In the genomic region with DNA sequence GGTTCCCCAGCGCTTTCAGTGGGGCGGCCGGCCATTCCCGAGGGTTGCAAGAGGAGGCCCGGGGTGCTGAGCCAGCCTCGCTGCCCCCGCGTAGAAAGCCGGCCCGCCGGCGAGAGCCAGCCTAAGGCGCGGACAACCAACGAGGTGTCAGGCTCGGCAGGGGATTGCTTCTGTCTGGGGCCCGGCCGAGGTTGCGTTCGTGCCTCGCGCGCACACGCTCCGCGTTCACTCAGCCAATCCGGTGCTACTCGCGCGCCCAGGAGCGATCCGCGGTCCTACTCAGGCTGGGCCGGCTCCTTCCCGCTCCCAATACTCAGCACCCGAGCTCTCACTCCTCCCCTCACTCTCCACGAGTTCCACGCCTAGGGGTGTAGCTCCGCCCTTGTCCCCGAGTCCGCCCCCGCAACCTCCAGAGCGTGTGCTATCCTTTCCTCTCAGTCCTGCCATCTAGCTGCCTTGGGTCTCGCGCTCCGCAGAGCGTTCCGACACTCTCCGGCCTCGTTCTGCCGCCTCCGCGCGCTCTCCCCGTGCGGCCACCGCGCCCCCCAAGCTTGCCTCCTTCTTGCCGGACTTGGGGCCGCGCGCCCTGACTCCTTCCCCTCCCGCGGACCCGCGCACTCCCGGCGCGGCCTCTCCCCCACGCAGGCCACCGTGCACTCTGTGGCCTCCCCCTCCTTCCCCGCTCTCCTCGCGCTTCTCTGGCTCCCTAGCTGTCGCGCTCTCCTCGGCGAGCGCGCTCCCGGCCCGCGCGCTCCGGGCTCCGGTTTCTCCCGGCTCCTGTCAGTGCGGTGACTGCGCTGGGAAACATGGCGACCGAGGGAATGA, we compare ENCODE assay signal across 1 cellular context.
TF ChIP-seq lines count a peak whose summit lies in the region.

A gene (plus strand): TSS at position 426 of the 825 bp plus-strand sequence.

TF ChIP-seq in K562, 482 proteins besides CTCF, POLR2A, EP300 and RAD21 (continued from another document and continues in another):
- TF ChIP-seq, protein P1, sequence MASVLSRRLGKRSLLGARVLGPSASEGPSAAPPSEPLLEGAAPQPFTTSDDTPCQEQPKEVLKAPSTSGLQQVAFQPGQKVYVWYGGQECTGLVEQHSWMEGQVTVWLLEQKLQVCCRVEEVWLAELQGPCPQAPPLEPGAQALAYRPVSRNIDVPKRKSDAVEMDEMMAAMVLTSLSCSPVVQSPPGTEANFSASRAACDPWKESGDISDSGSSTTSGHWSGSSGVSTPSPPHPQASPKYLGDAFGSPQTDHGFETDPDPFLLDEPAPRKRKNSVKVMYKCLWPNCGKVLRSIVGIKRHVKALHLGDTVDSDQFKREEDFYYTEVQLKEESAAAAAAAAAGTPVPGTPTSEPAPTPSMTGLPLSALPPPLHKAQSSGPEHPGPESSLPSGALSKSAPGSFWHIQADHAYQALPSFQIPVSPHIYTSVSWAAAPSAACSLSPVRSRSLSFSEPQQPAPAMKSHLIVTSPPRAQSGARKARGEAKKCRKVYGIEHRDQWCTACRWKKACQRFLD (CRISPR knock-in tag; IDR thresholded peaks at IDR 0.05): peak; percentile 18; the same call in 1 of the 2 replicates
- TF ChIP-seq ZNF431 (CRISPR knock-in tag; IDR thresholded peaks at IDR 0.05) (no peak), RFX7 (CRISPR knock-in tag; IDR thresholded peaks at IDR 0.05) (no peak), ZNF23 (CRISPR knock-in tag; IDR thresholded peaks at IDR 0.05) (no peak), TBL1XR1 (IDR thresholded peaks at IDR 0.05; ENCODE audit: low read length in 2 of 2) (no peak), SP1 (CRISPR knock-in tag; IDR thresholded peaks at IDR 0.05) (peak; percentile 67), MEIS2 (IDR thresholded peaks at IDR 0.05; ENCODE audit: partially characterized antibody) (peak; percentile 48), CHD2 (IDR thresholded peaks at IDR 0.05; ENCODE audit: low read depth, low read length) (peak; percentile 63; the same call in 1 of the 2 replicates), SAP30 (IDR thresholded peaks at IDR 0.05; ENCODE audit: borderline replicate concordance, insufficient read depth, low read depth, low read length, poor library complexity, severe bottlenecking) (no peak), HDAC1 (IDR thresholded peaks at IDR 0.05) (peak in 1 of 2 experiments; percentile 62; a peak in 2 of 4 replicates), MTA3 (IDR thresholded peaks at IDR 0.05; ENCODE audit: borderline replicate concordance) (peak; percentile 49; the same call in 1 of the 2 replicates), ZNF717 (CRISPR knock-in tag; IDR thresholded peaks at IDR 0.05) (no peak), CTBP1 (IDR thresholded peaks at IDR 0.05; ENCODE audit: borderline replicate concordance) (peak; percentile 91), HNRNPLL (IDR thresholded peaks at IDR 0.05; ENCODE audit: low read depth, low read length, poor library complexity, severe bottlenecking) (peak; percentile 19), ZNF253 (CRISPR knock-in tag; conservative IDR thresholded peaks at IDR 0.05) (no peak), RNF2 (IDR thresholded peaks at IDR 0.05) (no peak), POLR2B (IDR thresholded peaks at IDR 0.05; ENCODE audit: low read depth, partially characterized antibody) (peak; percentile 44), TEAD1 (CRISPR knock-in tag; IDR thresholded peaks at IDR 0.05) (no peak), SNIP1 (IDR thresholded peaks at IDR 0.05; ENCODE audit: low read depth) (no peak), RBM17 (IDR thresholded peaks at IDR 0.05; ENCODE audit: borderline replicate concordance, low read depth, low read length) (no peak), ZFX (CRISPR knock-in tag; IDR thresholded peaks at IDR 0.05) (peak; percentile 82), TAF9B (IDR thresholded peaks at IDR 0.05; ENCODE audit: partially characterized antibody) (peak; percentile 28), POLR2G (IDR thresholded peaks at IDR 0.05; ENCODE audit: low read depth, low read length) (peak; percentile 95), ZKSCAN1 (IDR thresholded peaks at IDR 0.05; ENCODE audit: low read depth, low read length) (no peak)
- TF ChIP-seq, protein P2, sequence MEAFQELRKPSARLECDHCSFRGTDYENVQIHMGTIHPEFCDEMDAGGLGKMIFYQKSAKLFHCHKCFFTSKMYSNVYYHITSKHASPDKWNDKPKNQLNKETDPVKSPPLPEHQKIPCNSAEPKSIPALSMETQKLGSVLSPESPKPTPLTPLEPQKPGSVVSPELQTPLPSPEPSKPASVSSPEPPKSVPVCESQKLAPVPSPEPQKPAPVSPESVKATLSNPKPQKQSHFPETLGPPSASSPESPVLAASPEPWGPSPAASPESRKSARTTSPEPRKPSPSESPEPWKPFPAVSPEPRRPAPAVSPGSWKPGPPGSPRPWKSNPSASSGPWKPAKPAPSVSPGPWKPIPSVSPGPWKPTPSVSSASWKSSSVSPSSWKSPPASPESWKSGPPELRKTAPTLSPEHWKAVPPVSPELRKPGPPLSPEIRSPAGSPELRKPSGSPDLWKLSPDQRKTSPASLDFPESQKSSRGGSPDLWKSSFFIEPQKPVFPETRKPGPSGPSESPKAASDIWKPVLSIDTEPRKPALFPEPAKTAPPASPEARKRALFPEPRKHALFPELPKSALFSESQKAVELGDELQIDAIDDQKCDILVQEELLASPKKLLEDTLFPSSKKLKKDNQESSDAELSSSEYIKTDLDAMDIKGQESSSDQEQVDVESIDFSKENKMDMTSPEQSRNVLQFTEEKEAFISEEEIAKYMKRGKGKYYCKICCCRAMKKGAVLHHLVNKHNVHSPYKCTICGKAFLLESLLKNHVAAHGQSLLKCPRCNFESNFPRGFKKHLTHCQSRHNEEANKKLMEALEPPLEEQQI (IDR thresholded peaks at IDR 0.05): no peak
- TF ChIP-seq, protein P3, sequence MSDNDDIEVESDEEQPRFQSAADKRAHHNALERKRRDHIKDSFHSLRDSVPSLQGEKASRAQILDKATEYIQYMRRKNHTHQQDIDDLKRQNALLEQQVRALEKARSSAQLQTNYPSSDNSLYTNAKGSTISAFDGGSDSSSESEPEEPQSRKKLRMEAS (CRISPR knock-in tag; IDR thresholded peaks at IDR 0.05): peak; percentile 77
- TF ChIP-seq, protein P4, sequence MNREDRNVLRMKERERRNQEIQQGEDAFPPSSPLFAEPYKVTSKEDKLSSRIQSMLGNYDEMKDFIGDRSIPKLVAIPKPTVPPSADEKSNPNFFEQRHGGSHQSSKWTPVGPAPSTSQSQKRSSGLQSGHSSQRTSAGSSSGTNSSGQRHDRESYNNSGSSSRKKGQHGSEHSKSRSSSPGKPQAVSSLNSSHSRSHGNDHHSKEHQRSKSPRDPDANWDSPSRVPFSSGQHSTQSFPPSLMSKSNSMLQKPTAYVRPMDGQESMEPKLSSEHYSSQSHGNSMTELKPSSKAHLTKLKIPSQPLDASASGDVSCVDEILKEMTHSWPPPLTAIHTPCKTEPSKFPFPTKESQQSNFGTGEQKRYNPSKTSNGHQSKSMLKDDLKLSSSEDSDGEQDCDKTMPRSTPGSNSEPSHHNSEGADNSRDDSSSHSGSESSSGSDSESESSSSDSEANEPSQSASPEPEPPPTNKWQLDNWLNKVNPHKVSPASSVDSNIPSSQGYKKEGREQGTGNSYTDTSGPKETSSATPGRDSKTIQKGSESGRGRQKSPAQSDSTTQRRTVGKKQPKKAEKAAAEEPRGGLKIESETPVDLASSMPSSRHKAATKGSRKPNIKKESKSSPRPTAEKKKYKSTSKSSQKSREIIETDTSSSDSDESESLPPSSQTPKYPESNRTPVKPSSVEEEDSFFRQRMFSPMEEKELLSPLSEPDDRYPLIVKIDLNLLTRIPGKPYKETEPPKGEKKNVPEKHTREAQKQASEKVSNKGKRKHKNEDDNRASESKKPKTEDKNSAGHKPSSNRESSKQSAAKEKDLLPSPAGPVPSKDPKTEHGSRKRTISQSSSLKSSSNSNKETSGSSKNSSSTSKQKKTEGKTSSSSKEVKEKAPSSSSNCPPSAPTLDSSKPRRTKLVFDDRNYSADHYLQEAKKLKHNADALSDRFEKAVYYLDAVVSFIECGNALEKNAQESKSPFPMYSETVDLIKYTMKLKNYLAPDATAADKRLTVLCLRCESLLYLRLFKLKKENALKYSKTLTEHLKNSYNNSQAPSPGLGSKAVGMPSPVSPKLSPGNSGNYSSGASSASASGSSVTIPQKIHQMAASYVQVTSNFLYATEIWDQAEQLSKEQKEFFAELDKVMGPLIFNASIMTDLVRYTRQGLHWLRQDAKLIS (CRISPR knock-in tag; IDR thresholded peaks at IDR 0.05): peak; percentile 64; the same call in 1 of the 2 replicates
- TF ChIP-seq, protein P5, sequence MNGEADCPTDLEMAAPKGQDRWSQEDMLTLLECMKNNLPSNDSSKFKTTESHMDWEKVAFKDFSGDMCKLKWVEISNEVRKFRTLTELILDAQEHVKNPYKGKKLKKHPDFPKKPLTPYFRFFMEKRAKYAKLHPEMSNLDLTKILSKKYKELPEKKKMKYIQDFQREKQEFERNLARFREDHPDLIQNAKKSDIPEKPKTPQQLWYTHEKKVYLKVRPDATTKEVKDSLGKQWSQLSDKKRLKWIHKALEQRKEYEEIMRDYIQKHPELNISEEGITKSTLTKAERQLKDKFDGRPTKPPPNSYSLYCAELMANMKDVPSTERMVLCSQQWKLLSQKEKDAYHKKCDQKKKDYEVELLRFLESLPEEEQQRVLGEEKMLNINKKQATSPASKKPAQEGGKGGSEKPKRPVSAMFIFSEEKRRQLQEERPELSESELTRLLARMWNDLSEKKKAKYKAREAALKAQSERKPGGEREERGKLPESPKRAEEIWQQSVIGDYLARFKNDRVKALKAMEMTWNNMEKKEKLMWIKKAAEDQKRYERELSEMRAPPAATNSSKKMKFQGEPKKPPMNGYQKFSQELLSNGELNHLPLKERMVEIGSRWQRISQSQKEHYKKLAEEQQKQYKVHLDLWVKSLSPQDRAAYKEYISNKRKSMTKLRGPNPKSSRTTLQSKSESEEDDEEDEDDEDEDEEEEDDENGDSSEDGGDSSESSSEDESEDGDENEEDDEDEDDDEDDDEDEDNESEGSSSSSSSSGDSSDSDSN (IDR thresholded peaks at IDR 0.05; ENCODE audit: borderline replicate concordance in 1 of 2, low read depth in 2 of 2, low read length in 2 of 2): peak; percentile 42 to 81; a peak in 2 of 4 replicates
- TF ChIP-seq, protein P6, sequence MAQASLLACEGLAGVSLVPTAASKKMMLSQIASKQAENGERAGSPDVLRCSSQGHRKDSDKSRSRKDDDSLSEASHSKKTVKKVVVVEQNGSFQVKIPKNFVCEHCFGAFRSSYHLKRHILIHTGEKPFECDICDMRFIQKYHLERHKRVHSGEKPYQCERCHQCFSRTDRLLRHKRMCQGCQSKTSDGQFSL (CRISPR knock-in tag; IDR thresholded peaks at IDR 0.05): peak; percentile 42; the same call in 1 of the 2 replicates
- TF ChIP-seq, protein P6 (tag; IDR thresholded peaks at IDR 0.05): no peak; a peak in 1 of 4 replicates
- TF ChIP-seq, protein P7, sequence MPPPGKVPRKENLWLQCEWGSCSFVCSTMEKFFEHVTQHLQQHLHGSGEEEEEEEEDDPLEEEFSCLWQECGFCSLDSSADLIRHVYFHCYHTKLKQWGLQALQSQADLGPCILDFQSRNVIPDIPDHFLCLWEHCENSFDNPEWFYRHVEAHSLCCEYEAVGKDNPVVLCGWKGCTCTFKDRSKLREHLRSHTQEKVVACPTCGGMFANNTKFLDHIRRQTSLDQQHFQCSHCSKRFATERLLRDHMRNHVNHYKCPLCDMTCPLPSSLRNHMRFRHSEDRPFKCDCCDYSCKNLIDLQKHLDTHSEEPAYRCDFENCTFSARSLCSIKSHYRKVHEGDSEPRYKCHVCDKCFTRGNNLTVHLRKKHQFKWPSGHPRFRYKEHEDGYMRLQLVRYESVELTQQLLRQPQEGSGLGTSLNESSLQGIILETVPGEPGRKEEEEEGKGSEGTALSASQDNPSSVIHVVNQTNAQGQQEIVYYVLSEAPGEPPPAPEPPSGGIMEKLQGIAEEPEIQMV (tag; conservative IDR thresholded peaks at IDR 0.05; ENCODE audit: low read depth): no peak
- TF ChIP-seq, protein P8, sequence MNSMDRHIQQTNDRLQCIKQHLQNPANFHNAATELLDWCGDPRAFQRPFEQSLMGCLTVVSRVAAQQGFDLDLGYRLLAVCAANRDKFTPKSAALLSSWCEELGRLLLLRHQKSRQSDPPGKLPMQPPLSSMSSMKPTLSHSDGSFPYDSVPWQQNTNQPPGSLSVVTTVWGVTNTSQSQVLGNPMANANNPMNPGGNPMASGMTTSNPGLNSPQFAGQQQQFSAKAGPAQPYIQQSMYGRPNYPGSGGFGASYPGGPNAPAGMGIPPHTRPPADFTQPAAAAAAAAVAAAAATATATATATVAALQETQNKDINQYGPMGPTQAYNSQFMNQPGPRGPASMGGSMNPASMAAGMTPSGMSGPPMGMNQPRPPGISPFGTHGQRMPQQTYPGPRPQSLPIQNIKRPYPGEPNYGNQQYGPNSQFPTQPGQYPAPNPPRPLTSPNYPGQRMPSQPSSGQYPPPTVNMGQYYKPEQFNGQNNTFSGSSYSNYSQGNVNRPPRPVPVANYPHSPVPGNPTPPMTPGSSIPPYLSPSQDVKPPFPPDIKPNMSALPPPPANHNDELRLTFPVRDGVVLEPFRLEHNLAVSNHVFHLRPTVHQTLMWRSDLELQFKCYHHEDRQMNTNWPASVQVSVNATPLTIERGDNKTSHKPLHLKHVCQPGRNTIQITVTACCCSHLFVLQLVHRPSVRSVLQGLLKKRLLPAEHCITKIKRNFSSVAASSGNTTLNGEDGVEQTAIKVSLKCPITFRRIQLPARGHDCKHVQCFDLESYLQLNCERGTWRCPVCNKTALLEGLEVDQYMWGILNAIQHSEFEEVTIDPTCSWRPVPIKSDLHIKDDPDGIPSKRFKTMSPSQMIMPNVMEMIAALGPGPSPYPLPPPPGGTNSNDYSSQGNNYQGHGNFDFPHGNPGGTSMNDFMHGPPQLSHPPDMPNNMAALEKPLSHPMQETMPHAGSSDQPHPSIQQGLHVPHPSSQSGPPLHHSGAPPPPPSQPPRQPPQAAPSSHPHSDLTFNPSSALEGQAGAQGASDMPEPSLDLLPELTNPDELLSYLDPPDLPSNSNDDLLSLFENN (IDR thresholded peaks at IDR 0.05; ENCODE audit: low read depth in 2 of 2, low read length in 2 of 2): peak in 1 of 2 experiments; percentile 88; a peak in 2 of 4 replicates
- TF ChIP-seq, protein P9, sequence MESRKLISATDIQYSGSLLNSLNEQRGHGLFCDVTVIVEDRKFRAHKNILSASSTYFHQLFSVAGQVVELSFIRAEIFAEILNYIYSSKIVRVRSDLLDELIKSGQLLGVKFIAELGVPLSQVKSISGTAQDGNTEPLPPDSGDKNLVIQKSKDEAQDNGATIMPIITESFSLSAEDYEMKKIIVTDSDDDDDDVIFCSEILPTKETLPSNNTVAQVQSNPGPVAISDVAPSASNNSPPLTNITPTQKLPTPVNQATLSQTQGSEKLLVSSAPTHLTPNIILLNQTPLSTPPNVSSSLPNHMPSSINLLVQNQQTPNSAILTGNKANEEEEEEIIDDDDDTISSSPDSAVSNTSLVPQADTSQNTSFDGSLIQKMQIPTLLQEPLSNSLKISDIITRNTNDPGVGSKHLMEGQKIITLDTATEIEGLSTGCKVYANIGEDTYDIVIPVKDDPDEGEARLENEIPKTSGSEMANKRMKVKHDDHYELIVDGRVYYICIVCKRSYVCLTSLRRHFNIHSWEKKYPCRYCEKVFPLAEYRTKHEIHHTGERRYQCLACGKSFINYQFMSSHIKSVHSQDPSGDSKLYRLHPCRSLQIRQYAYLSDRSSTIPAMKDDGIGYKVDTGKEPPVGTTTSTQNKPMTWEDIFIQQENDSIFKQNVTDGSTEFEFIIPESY (CRISPR knock-in tag; IDR thresholded peaks at IDR 0.05): no peak
